ENCODE assay signal across 8 cellular contexts in genomic region chr16:67528870-67529638, GRCh38. TPM values are rescaled to one million over a fixed set of nuclear protein-coding genes. Genes with fewer than 3 reads are reported as not detected.
DNase-seq lines count a peak whose midpoint lies in the region; ATAC-seq, FAIRE-seq and TF ChIP-seq lines count a peak whose summit lies in the region.

No MANE protein-coding gene starts in this region.

- no TSS peak for BruUV-seq in Panc1 (replicated peaks; lab: Mats Ljungman, UMichigan)

- H3K27me3 ChIP-seq in Panc1 (ENCODE audit: control insufficient read depth, insufficient read depth, low read length) (no peaks in the 10 kb centered on the region), bronchial epithelial cell (ENCODE audit: control insufficient read depth, insufficient read depth, low read length) (no peaks in the 10 kb centered on the region)

- peaks cover 19% of the 10 kb centered on the region for H3K4me1 ChIP-seq in Panc1 (ENCODE audit: control insufficient read depth, insufficient read depth, low read length)

- H3K4me3 Mint-ChIP-seq in stimulated activated naive CD8-positive, alpha-beta T cell treated with anti-CD3 and anti-CD28 coated beads, Interleukin-15, amount 100 ng/mL, for 72 hours: peak overlapping the region; percentile 89 to 93

- H3K36me3 ChIP-seq in Panc1 (ENCODE audit: control insufficient read depth, insufficient read depth, low read length) (no peaks in the 10 kb centered on the region; the same call in 1 of the 2 replicates), bronchial epithelial cell (ENCODE audit: control insufficient read depth, insufficient read depth, low read length) (no peaks in the 10 kb centered on the region)

- DNase-seq in ACHN (peak; percentile 51), Panc1 (ENCODE audit: low read depth, low spot score) (no peak), bronchial epithelial cell (ENCODE audit: low read depth) (no peak), left colon (peak in 1 of 2 donors; percentile 56), mesenteric fat pad (ENCODE audit: low spot score) (no peak), occipital lobe (lab: John Stamatoyannopoulos, UW) (no peak)
- peak in 1 of 2 donors; percentile 44 for DNase-seq in stimulated activated naive CD8-positive, alpha-beta T cell treated with anti-CD3 and anti-CD28 coated beads, Interleukin-15, amount 100 ng/mL, for 72 hours

- CTCF ChIA-PET in Panc1 (lab: Charles Lee): no interaction called here

- TF ChIP-seq CTCF in Panc1 (IDR thresholded peaks at IDR 0.05): no peak
- no peak for TF ChIP-seq CTCF in bronchial epithelial cell (IDR thresholded peaks at IDR 0.05; ENCODE audit: insufficient read depth, low read length, severe bottlenecking)

- POLR2A ChIA-PET in Panc1 (lab: Charles Lee): interaction anchor here (0.6 kb wide), 1 partner anchor 24 kb away, joined by 7 read pairs; no protein-coding TSS in a partner anchor

- no peak for FAIRE-seq in bronchial epithelial cell (lab: Jason Lieb, UNC)

- H3K27ac ChIP-seq in Panc1 (ENCODE audit: low read length): peak overlapping the region; percentile 89

- no peaks in the 10 kb centered on the region for H3K9me3 ChIP-seq in Panc1 (ENCODE audit: control insufficient read depth, insufficient read depth, low read depth, low read length)

- H3K27me3 Mint-ChIP-seq in stimulated activated naive CD8-positive, alpha-beta T cell treated with anti-CD3 and anti-CD28 coated beads, Interleukin-15, amount 100 ng/mL, for 72 hours: peaks cover 60% of the 10 kb centered on the region

- TF ChIP-seq POLR2A in GM19099 (IDR thresholded peaks at IDR 0.05; ENCODE audit: extremely low read depth, insufficient read length, low read depth): peak; percentile 24

- peak; percentile 48 for ATAC-seq in Panc1
- ATAC-seq in left colon: peak; percentile 67
- ATAC-seq in stimulated activated naive CD8-positive, alpha-beta T cell treated with anti-CD3 and anti-CD28 coated beads, Interleukin-15, amount 100 ng/mL, for 72 hours: peak; percentile 66

- intact Hi-C loops in Panc1 (cut with micrococcal nuclease; ENCODE audit: unreplicated experiment) (no loop called here), left colon (cut with DNase I, micrococcal nuclease) (no loop called here)

- H3K27ac Mint-ChIP-seq in stimulated activated naive CD8-positive, alpha-beta T cell treated with anti-CD3 and anti-CD28 coated beads, Interleukin-15, amount 100 ng/mL, for 72 hours: no peak overlapping the region

- in situ Hi-C loops in ACHN (cut with HindIII; ENCODE audit: low pct_ligation_motif_present, low pct_unique_long_range_greater_than_20kb, low sequenced_read_pairs): no loop called here
- in situ Hi-C loops in Panc1 (cut with HindIII; ENCODE audit: low pct_unique_long_range_greater_than_20kb, low sequenced_read_pairs): no loop called here

- peak overlapping the region; percentile 69 to 79 for H3K4me3 ChIP-seq in Panc1 (ENCODE audit: low read depth in 2 of 2, low read length in 2 of 2)
- peak overlapping the region; percentile 55 for H3K4me3 ChIP-seq in bronchial epithelial cell (ENCODE audit: low read depth, low read length)

- H3K4me1 Mint-ChIP-seq in stimulated activated naive CD8-positive, alpha-beta T cell treated with anti-CD3 and anti-CD28 coated beads, Interleukin-15, amount 100 ng/mL, for 72 hours: peaks cover 22% of the 10 kb centered on the region

- no peaks in the 10 kb centered on the region for H3K9me3 Mint-ChIP-seq in stimulated activated naive CD8-positive, alpha-beta T cell treated with anti-CD3 and anti-CD28 coated beads, Interleukin-15, amount 100 ng/mL, for 72 hours

RNA-seq across cellular contexts. Expression of gene RIPOR1, which starts 0.4 kb away (rescaled TPM):
- 82.2 TPM for total RNA-seq in Panc1 (2021; ENCODE audit: unreplicated experiment)
- polyA plus RNA-seq in Panc1 (2012; ENCODE audit: insufficient read length): 49.8 TPM
- 12.8 and 13.7 TPM in 2 replicates for total RNA-seq in bronchial epithelial cell
- 10 to 100 TPM; 14.4 to 22.4 TPM for total RNA-seq in left colon
- total RNA-seq in mesenteric fat pad: 107 TPM
- total RNA-seq in occipital lobe: 26.2 TPM

RNA-seq across cellular contexts. Expression of gene CTCF, which starts 33.3 kb away (rescaled TPM):
- total RNA-seq in Panc1 (2021; ENCODE audit: unreplicated experiment): 33.1 TPM
- 25.5 TPM for polyA plus RNA-seq in Panc1 (2012; ENCODE audit: insufficient read length)
- 21.1 and 26.5 TPM in 2 replicates for total RNA-seq in bronchial epithelial cell
- 10 to 100 TPM; 37.0 to 42.2 TPM for total RNA-seq in left colon
- total RNA-seq in mesenteric fat pad: 26.2 TPM
- 54.0 TPM for total RNA-seq in occipital lobe

RNA-seq across cellular contexts. Expression of gene AGRP, which starts 45.7 kb away (rescaled TPM):
- total RNA-seq in Panc1 (2021; ENCODE audit: unreplicated experiment): not detected
- not detected for polyA plus RNA-seq in Panc1 (2012; ENCODE audit: insufficient read length)
- total RNA-seq in bronchial epithelial cell: not detected in 2 replicates
- total RNA-seq in left colon: not detected
- total RNA-seq in mesenteric fat pad: not detected
- total RNA-seq in occipital lobe: not detected

RNA-seq across cellular contexts. Expression of gene ATP6V0D1, which starts 48.1 kb away (rescaled TPM):
- 70.8 TPM for total RNA-seq in Panc1 (2021; ENCODE audit: unreplicated experiment)
- 103 TPM for polyA plus RNA-seq in Panc1 (2012; ENCODE audit: insufficient read length)
- total RNA-seq in bronchial epithelial cell: 78.2 and 79.4 TPM in 2 replicates
- 100 to 1,000 TPM; 226 to 297 TPM for total RNA-seq in left colon
- 89.5 TPM for total RNA-seq in mesenteric fat pad
- 63.0 TPM for total RNA-seq in occipital lobe
